ENCODE assay signal across 10 cellular contexts in genomic region chr1:221449801-221450470, GRCh38.
DNase-seq lines count a peak whose midpoint lies in the region; ATAC-seq, FAIRE-seq and TF ChIP-seq lines count a peak whose summit lies in the region.
"Had no signal": no experiment of that assay in that cellular context is flagged by ENCODE, and none has a peak within 500 bp of the region (broad histone marks: within the 10 kb centered on the region; RNA-seq: fewer than 3 reads in every experiment).

No MANE protein-coding gene starts in this region.

- no peak overlapping the region for H3K27ac ChIP-seq in pancreas

- intact Hi-C loops in pancreas (cut with DNase I) = no loop called here

- no peak for TF ChIP-seq CTCF in foreskin fibroblast (IDR thresholded peaks at IDR 0.05; ENCODE audit: low read depth, low read length)
- TF ChIP-seq CTCF in pancreas (IDR thresholded peaks at IDR 0.05) = no peak

- peak; percentile 44 for DNase-seq in RPMI7951 (ENCODE audit: low read depth)
- DNase-seq in foreskin fibroblast = peak; percentile 30 to 64
- DNase-seq in HUDEP-2 (lab: John Stamatoyannopoulos, UW; ENCODE audit: unreplicated experiment in 76 of 76) = no peak
- DNase-seq in pancreas = no peak
- DNase-seq in anterior cingulate cortex (lab: John Stamatoyannopoulos, UW) = no peak
- DNase-seq: activated CD4-positive, alpha-beta T cell treated with anti-CD3 and anti-CD28 coated beads for 1 hour; amniotic stem cell; naive thymus-derived CD4-positive, alpha-beta T cell had no signal

- no peaks in the 10 kb centered on the region for H3K36me3 ChIP-seq in pancreas

- H3K4me1 ChIP-seq in pancreas = no peaks in the 10 kb centered on the region

- no peak for FAIRE-seq in pancreas (lab: Jason Lieb, UNC)

- WGBS in pancreas, 2 donors = 51 to 65% methylated on average over 3 of the region's 3 CpGs

- ATAC-seq in GM18517 (IDR thresholded peaks at IDR 0.05; ENCODE audit: unreplicated experiment) (peak; percentile 61), GM21717 (IDR thresholded peaks at IDR 0.05; ENCODE audit: unreplicated experiment) (peak; percentile 69), pancreas (no peak)
- ATAC-seq: naive thymus-derived CD4-positive, alpha-beta T cell had no signal

- no peaks in the 10 kb centered on the region for H3K27me3 ChIP-seq in pancreas

- H3K4me3 ChIP-seq in foreskin fibroblast (ENCODE audit: low read depth in 1 of 2, low read length in 2 of 2) = no peak overlapping the region
- no peak overlapping the region for H3K4me3 ChIP-seq in pancreas

- no peaks in the 10 kb centered on the region for H3K9me3 ChIP-seq in pancreas

Comparison
In these comparisons a context has a peak if more than half of its experiments do, and no peak if none do; other contexts are left out.
1. ATAC-seq: peak in GM18517 (single experiment) and GM21717 (single experiment); none in pancreas (0 of 4).
2. DNase-seq: peak in RPMI7951 (single experiment) and foreskin fibroblast (2 of 2); none in HUDEP-2 (0 of 76), pancreas (0 of 6) and anterior cingulate cortex (0 of 58).